ENCODE assay signal across 17 cellular contexts in genomic region chr6:43981363-43981990, GRCh38.
"Had no signal": no experiment of that assay in that cellular context is flagged by ENCODE, and none has a peak within 500 bp of the region (broad histone marks: within the 10 kb centered on the region; RNA-seq: fewer than 3 reads in every experiment).

No MANE protein-coding gene starts in this region.

- H3K9me3 ChIP-seq: esophagus squamous epithelium, mucosa of descending colon, prostate gland, thoracic aorta, uterus had no signal

- H3K4me1 ChIP-seq: prostate gland, uterus had no signal

- H3K27ac ChIP-seq: esophagus squamous epithelium, prostate gland, thoracic aorta, uterus had no signal

- ATAC-seq: activated naive CD4-positive, alpha-beta T cell treated with anti-CD3 and anti-CD28 coated beads, Interleukin-2, amount 50 U/mL, for 72 hours; activated T-helper 17 cell treated with anti-CD3 and anti-CD28 coated beads, Interleukin-2, amount 50 U/mL, for 72 hours; mucosa of descending colon; naive thymus-derived CD8-positive, alpha-beta T cell; stimulated activated naive CD8-positive, alpha-beta T cell treated with anti-CD3 and anti-CD28 coated beads, Interleukin-15, Interleukin-2, amounts not matched to agents 100 U/mL and 50 U/mL, for 24 hours had no signal

- H3K4me3 ChIP-seq: esophagus squamous epithelium, mucosa of descending colon, prostate gland, thoracic aorta, uterus had no signal

- H3K27me3 ChIP-seq: uterus had no signal

- H3K36me3 ChIP-seq: esophagus squamous epithelium, prostate gland, thoracic aorta, uterus had no signal

- DNase-seq: activated CD4-positive, alpha-beta memory T cell treated with anti-CD3 and anti-CD28 coated beads for 36 hours; activated CD4-positive, alpha-beta T cell treated with anti-CD3 and anti-CD28 coated beads for 1 hour; anterior cingulate cortex; esophagus squamous epithelium; foreskin fibroblast; glutamatergic neuron; mammary epithelial cell; mucosa of descending colon; nucleus accumbens; stimulated activated CD4-positive, alpha-beta T cell treated with anti-CD3 and anti-CD28 coated beads, Interleukin-2, amount 100 ng/mL, for 48 hours; stimulated activated naive CD8-positive, alpha-beta T cell treated with anti-CD3 and anti-CD28 coated beads, Interleukin-15, Interleukin-2, amounts not matched to agents 100 U/mL and 50 U/mL, for 24 hours; uterus had no signal
